ENCODE assay signal across 29 cellular contexts in genomic region chr3:37666618-37667017, GRCh38.
"Had no signal": no experiment of that assay in that cellular context is flagged by ENCODE, and none has a peak within 500 bp of the region (broad histone marks: within the 10 kb centered on the region; RNA-seq: fewer than 3 reads in every experiment).

No MANE protein-coding gene starts in this region.

- H3K9ac ChIP-seq: SK-N-SH had no signal

- H3K4me1 ChIP-seq: SJSA1 had no signal

- DNase-seq: activated CD4-positive, alpha-beta T cell treated with anti-CD3 and anti-CD28 coated beads for 36 hours; activated CD4-positive, alpha-beta T cell treated with anti-CD3 and anti-CD28 coated beads, Interleukin-2, amount 10 ng/mL, durations not matched to agents 7 days and 5 days; activated CD4-positive, alpha-beta T cell treated with anti-CD3 and anti-CD28 coated beads, Interleukin-2, amount 50 U/mL, for 48 hours; activated CD8-positive, alpha-beta T cell treated with anti-CD3 and anti-CD28 coated beads, Interleukin-2, amount 10 ng/mL, durations not matched to agents 7 days and 5 days; activated gamma-delta T cell; activated naive CD4-positive, alpha-beta T cell treated with Interleukin-2 at 50 U/mL for 16 hours; activated naive CD8-positive, alpha-beta T cell treated with anti-CD3 and anti-CD28 coated beads, Interleukin-2, amount 10 ng/mL, durations not matched to agents 7 days and 5 days; activated T-cell treated with anti-CD3 and anti-CD28 coated beads, Interleukin-2, amount 50 U/mL, for 24 hours; amygdala; NCI-H1092 treated with DMSO at 0.1 percent for 48 hours; NCI-H1417; NCI-H146; NCI-H187; NCI-H2029 treated with DMSO at 0.1 percent for 48 hours; NCI-H2107; NCI-H2171; NCI-H510A; NCI-H526; NCI-H748 treated with DMSO at 0.1 percent for 48 hours; NK-92 treated with Interleukin-12 subunit alpha and Interleukin-12 subunit beta, amount 100 ng/mL, for 24 hours; PC-3; Peyer's patch; RPMI8226; SHP77 treated with DMSO at 0.1 percent for 48 hours; SK-N-SH had no signal

- H3K27ac ChIP-seq: ascending aorta, cardiac muscle cell, Peyer's patch, SJSA1 had no signal

- H3K4me3 ChIP-seq: ascending aorta, cardiac muscle cell, Peyer's patch, SJSA1 had no signal

- H3K27me3 ChIP-seq: ascending aorta, cardiac muscle cell, Peyer's patch had no signal

- H3K9me3 ChIP-seq: ascending aorta, Peyer's patch, SJSA1, SK-N-SH had no signal

- H3K4me2 ChIP-seq: SK-N-SH had no signal

- H3K36me3 ChIP-seq: ascending aorta, cardiac muscle cell, Peyer's patch, SJSA1 had no signal

- ATAC-seq: activated CD4-positive, alpha-beta T cell treated with anti-CD3 and anti-CD28 coated beads for 36 hours; activated CD4-positive, CD25-positive, alpha-beta regulatory T cell treated with anti-CD3 and anti-CD28 coated beads, Interleukin-2, amount 50 U/mL, for 24 hours; activated CD8-positive, alpha-beta T cell treated with anti-CD3 and anti-CD28 coated beads, Interleukin-2, amount 10 ng/mL, durations not matched to agents 7 days and 5 days; PC-3 had no signal
